20 cellular contexts compared by ENCODE assay signal in the genomic region with DNA sequence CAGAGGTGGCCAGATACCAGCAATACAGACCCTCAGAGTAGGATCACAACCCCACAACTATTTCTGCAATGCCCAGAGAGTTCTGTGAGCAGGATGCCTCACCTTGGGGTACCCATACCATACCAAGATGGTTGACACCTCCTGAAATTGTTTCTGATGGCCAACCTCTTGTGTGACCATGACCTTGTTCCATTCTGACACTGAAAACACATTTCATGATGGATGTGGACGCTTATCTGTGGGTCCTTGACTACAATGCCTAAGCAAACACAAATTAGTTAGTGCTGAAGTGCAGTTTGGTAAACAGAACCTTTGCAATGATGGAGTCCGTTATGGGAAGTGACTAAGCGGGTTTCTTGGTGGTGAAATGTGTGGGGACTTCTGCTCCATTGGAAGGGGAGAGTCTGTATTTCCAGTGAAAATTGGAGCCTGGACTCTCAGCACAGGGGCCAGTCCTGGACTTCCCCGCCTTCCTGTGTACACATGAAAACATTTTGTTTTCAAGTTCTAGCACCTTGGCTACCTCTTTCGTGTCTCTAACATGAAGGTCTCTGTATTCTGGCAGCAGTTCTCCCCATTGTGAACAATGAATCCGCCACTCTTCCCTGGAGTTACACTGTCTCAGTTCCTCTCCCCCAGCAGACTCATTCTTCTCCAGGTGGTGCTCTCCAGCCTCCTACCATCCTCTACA.
DNase-seq lines count a peak whose midpoint lies in the region; ATAC-seq, FAIRE-seq and TF ChIP-seq lines count a peak whose summit lies in the region.
"Had no signal": no experiment of that assay in that cellular context is flagged by ENCODE, and none has a peak within 500 bp of the region (broad histone marks: within the 10 kb centered on the region; RNA-seq: fewer than 3 reads in every experiment).

No MANE protein-coding gene starts in this region.

- H3K79me2 ChIP-seq in Loucy (ENCODE audit: insufficient read depth, low read length): peaks cover 46% of the 10 kb centered on the region

- peak overlapping the region; percentile 17 for H3K27ac Mint-ChIP-seq in activated T-cell treated with anti-CD3 and anti-CD28 coated beads, Interleukin-2, amount 50 U/mL, for 72 hours
- peak overlapping the region; percentile 76 for H3K27ac Mint-ChIP-seq in stimulated activated memory B cell treated with anti-CD40 and anti-IgM and Interleukin-4, amounts not matched to agents 10 μg/mL and 1 μg/mL and 100 μg/mL, for 72 hours

- DNase-seq in activated T-cell treated with anti-CD3 and anti-CD28 coated beads, Interleukin-2, amount 50 U/mL, for 72 hours: no peak
- no peak for DNase-seq in activated T-cell treated with anti-CD3 and anti-CD28 coated beads, Interleukin-2, amount 50 U/mL, for 1 hour
- DNase-seq in dermis blood vessel endothelial cell: peak; percentile 64
- DNase-seq in RWPE1 (ENCODE audit: low spot score): no peak
- no peak for DNase-seq in kidney tubule cell (ENCODE audit: low spot score)
- no peak for DNase-seq in D721Med (ENCODE audit: insufficient read length, low spot score)
- DNase-seq: activated CD4-positive, alpha-beta T cell treated with anti-CD3 and anti-CD28 coated beads for 48 hours; activated CD8-positive, alpha-beta memory T cell treated with anti-CD3 and anti-CD28 coated beads, Interleukin-2, amount 50 U/mL, for 4 hours; activated gamma-delta T cell; anterior cingulate cortex; effector memory CD8-positive, alpha-beta T cell; glutamatergic neuron; left ventricle myocardium inferior; NCI-H345; NK-92 treated with Interleukin-12 subunit alpha and Interleukin-12 subunit beta, amount 100 ng/mL, for 24 hours; right cardiac atrium had no signal

- no peaks in the 10 kb centered on the region for H3K27me3 ChIP-seq in Loucy (ENCODE audit: insufficient read depth, low read length, poor library complexity, severe bottlenecking)

- POLR2A ChIA-PET in RWPE1 (lab: Yijun Ruan, JAX; ENCODE audit: low non-redundant PET): no interaction called here

- no peaks in the 10 kb centered on the region for H3K27me3 Mint-ChIP-seq in activated T-cell treated with anti-CD3 and anti-CD28 coated beads, Interleukin-2, amount 50 U/mL, for 72 hours (ENCODE audit: low read depth)
- H3K27me3 Mint-ChIP-seq in stimulated activated memory B cell treated with anti-CD40 and anti-IgM and Interleukin-4, amounts not matched to agents 10 μg/mL and 1 μg/mL and 100 μg/mL, for 72 hours: no peaks in the 10 kb centered on the region
- H3K27me3 Mint-ChIP-seq: effector memory CD8-positive, alpha-beta T cell had no signal

- no peaks in the 10 kb centered on the region for H3K36me3 ChIP-seq in Loucy (ENCODE audit: insufficient read depth, low read length)
- H3K36me3 ChIP-seq: left ventricle myocardium inferior had no signal

- H3K9me3 ChIP-seq in Loucy (ENCODE audit: insufficient read depth, low read depth, low read length): no peaks in the 10 kb centered on the region
- H3K9me3 ChIP-seq: left ventricle myocardium inferior had no signal

- H3K4me1 Mint-ChIP-seq in activated T-cell treated with anti-CD3 and anti-CD28 coated beads, Interleukin-2, amount 50 U/mL, for 72 hours (ENCODE audit: low read depth): peaks cover 43% of the 10 kb centered on the region
- peaks cover 45% of the 10 kb centered on the region for H3K4me1 Mint-ChIP-seq in stimulated activated memory B cell treated with anti-CD40 and anti-IgM and Interleukin-4, amounts not matched to agents 10 μg/mL and 1 μg/mL and 100 μg/mL, for 72 hours

- no peaks in the 10 kb centered on the region for H3K9me3 Mint-ChIP-seq in activated T-cell treated with anti-CD3 and anti-CD28 coated beads, Interleukin-2, amount 50 U/mL, for 72 hours
- no peaks in the 10 kb centered on the region for H3K9me3 Mint-ChIP-seq in stimulated activated memory B cell treated with anti-CD40 and anti-IgM and Interleukin-4, amounts not matched to agents 10 μg/mL and 1 μg/mL and 100 μg/mL, for 72 hours
- H3K9me3 Mint-ChIP-seq: effector memory CD8-positive, alpha-beta T cell had no signal

- ATAC-seq in activated T-cell treated with anti-CD3 and anti-CD28 coated beads, Interleukin-2, amount 50 U/mL, for 72 hours (replicated peaks in 1 of 2): no peak
- ATAC-seq in stimulated activated memory B cell treated with anti-CD40 and anti-IgM and Interleukin-4, amounts not matched to agents 10 μg/mL and 1 μg/mL and 100 μg/mL, for 72 hours: no peak
- ATAC-seq: effector memory CD8-positive, alpha-beta T cell; right cardiac atrium had no signal

- H3K4me3 Mint-ChIP-seq in activated T-cell treated with anti-CD3 and anti-CD28 coated beads, Interleukin-2, amount 50 U/mL, for 72 hours: no peak overlapping the region
- H3K4me3 Mint-ChIP-seq in stimulated activated memory B cell treated with anti-CD40 and anti-IgM and Interleukin-4, amounts not matched to agents 10 μg/mL and 1 μg/mL and 100 μg/mL, for 72 hours: no peak overlapping the region
- H3K4me3 Mint-ChIP-seq: effector memory CD8-positive, alpha-beta T cell had no signal

- FAIRE-seq in D721Med (lab: Jason Lieb, UNC): no peak
- FAIRE-seq: H1, HTR-8/SVneo had no signal

- H3K9ac ChIP-seq in Loucy (ENCODE audit: low read depth, low read length, poor library complexity, severe bottlenecking): peak overlapping the region; percentile 79

- H2AFZ ChIP-seq in Loucy (ENCODE audit: low read length): no peak overlapping the region

- peaks cover 63% of the 10 kb centered on the region for H3K4me1 ChIP-seq in Loucy (ENCODE audit: insufficient read depth, low read length, poor library complexity, severe bottlenecking)

- CTCF ChIA-PET in RWPE1 (lab: Yijun Ruan, JAX): no interaction called here

- TF ChIP-seq CTCF in Loucy (conservative IDR thresholded peaks at IDR 0.05; ENCODE audit: low read length): no peak
- no peak for TF ChIP-seq CTCF in RWPE1 (conservative IDR thresholded peaks at IDR 0.05; ENCODE audit: low read depth)
- no peak for TF ChIP-seq CTCF in D721Med (IDR thresholded peaks at IDR 0.05; ENCODE audit: insufficient read depth, missing control alignments)

- H3K27ac ChIP-seq in RWPE1: no peak overlapping the region
- H3K27ac ChIP-seq: left ventricle myocardium inferior had no signal

- H3K9me2 ChIP-seq in Loucy (replicated peaks; ENCODE audit: low read depth, low read length): no peaks in the 10 kb centered on the region

- H3K4me3 ChIP-seq in Loucy (ENCODE audit: low read length, poor library complexity, severe bottlenecking): no peak overlapping the region
- H3K4me3 ChIP-seq: left ventricle myocardium inferior had no signal

- no peaks in the 10 kb centered on the region for H3K36me3 Mint-ChIP-seq in activated T-cell treated with anti-CD3 and anti-CD28 coated beads, Interleukin-2, amount 50 U/mL, for 72 hours (ENCODE audit: insufficient read depth in 2 of 2)
- H3K36me3 Mint-ChIP-seq in stimulated activated memory B cell treated with anti-CD40 and anti-IgM and Interleukin-4, amounts not matched to agents 10 μg/mL and 1 μg/mL and 100 μg/mL, for 72 hours: peaks cover 8% of the 10 kb centered on the region

- peak overlapping the region; percentile 10 for H3K4me2 ChIP-seq in Loucy (ENCODE audit: low read depth, low read length, poor library complexity, severe bottlenecking)

- peaks cover 17% of the 10 kb centered on the region for H3F3A ChIP-seq in Loucy (ENCODE audit: low read depth)

- no peaks in the 10 kb centered on the region for H4K20me1 ChIP-seq in Loucy (ENCODE audit: insufficient read depth, low read length, poor library complexity, severe bottlenecking)
